ENCODE assay signal across 25 cellular contexts in genomic region chr7:157524731-157525130, GRCh38.
"Had no signal": no experiment of that assay in that cellular context is flagged by ENCODE, and none has a peak within 500 bp of the region (broad histone marks: within the 10 kb centered on the region; RNA-seq: fewer than 3 reads in every experiment).

No MANE protein-coding gene starts in this region.

- H3K27ac Mint-ChIP-seq: activated CD4-positive, alpha-beta memory T cell treated with anti-CD3 and anti-CD28 coated beads, Interleukin-2, amount 10 ng/mL, durations not matched to agents 7 days and 5 days; activated CD8-positive, alpha-beta memory T cell treated with anti-CD3 and anti-CD28 coated beads, Interleukin-2, amount 10 ng/mL, durations not matched to agents 7 days and 5 days; activated naive CD8-positive, alpha-beta T cell treated with anti-CD3 and anti-CD28 coated beads, Interleukin-2, amount 10 ng/mL, durations not matched to agents 7 days and 5 days; T-helper 1 cell treated with Interleukin-12 subunit alpha and Interleukin-12 subunit beta and Interleukin-4 antibody, amounts not matched to agents 30 μg/mL and 1 μg/mL, for 36 hours had no signal

- H3K4me1 ChIP-seq: ascending aorta, SJCRH30 had no signal

- H3K9me3 ChIP-seq: ascending aorta, SJCRH30 had no signal

- H3K4me3 ChIP-seq: ascending aorta, cardiac muscle cell, coronary artery, SJCRH30, SK-N-MC had no signal

- H3K9me3 Mint-ChIP-seq: activated CD4-positive, alpha-beta memory T cell treated with anti-CD3 and anti-CD28 coated beads, Interleukin-2, amount 10 ng/mL, durations not matched to agents 7 days and 5 days; activated naive CD8-positive, alpha-beta T cell treated with anti-CD3 and anti-CD28 coated beads, Interleukin-2, amount 10 ng/mL, durations not matched to agents 7 days and 5 days; T-helper 1 cell treated with Interleukin-12 subunit alpha and Interleukin-12 subunit beta and Interleukin-4 antibody, amounts not matched to agents 30 μg/mL and 1 μg/mL, for 36 hours had no signal

- H3K36me3 Mint-ChIP-seq: activated CD8-positive, alpha-beta memory T cell treated with anti-CD3 and anti-CD28 coated beads, Interleukin-2, amount 10 ng/mL, durations not matched to agents 7 days and 5 days; activated naive CD8-positive, alpha-beta T cell treated with anti-CD3 and anti-CD28 coated beads, Interleukin-2, amount 10 ng/mL, durations not matched to agents 7 days and 5 days had no signal

- ATAC-seq: activated CD8-positive, alpha-beta memory T cell treated with anti-CD3 and anti-CD28 coated beads, Interleukin-2, amount 10 ng/mL, durations not matched to agents 7 days and 5 days; Panc1 had no signal

- H3K27me3 ChIP-seq: ascending aorta, cardiac muscle cell had no signal

- H3K36me3 ChIP-seq: ascending aorta, cardiac muscle cell, SJCRH30, WERI-Rb-1 had no signal

- H3K27ac ChIP-seq: ascending aorta, cardiac muscle cell, coronary artery, SJCRH30, SK-N-MC, WERI-Rb-1 had no signal

- DNase-seq: activated CD4-positive, alpha-beta T cell treated with anti-CD3 and anti-CD28 coated beads for 1 hour; activated CD4-positive, alpha-beta T cell treated with anti-CD3 and anti-CD28 coated beads for 48 hours; activated CD4-positive, CD25-positive, alpha-beta regulatory T cell; activated naive CD4-positive, alpha-beta T cell; activated naive CD4-positive, alpha-beta T cell treated with anti-CD3 and anti-CD28 coated beads, Interleukin-2, amount 50 U/mL, for 16 hours; amygdala; NCI-H1105; NCI-H1436; NCI-H1694; NCI-H2029; NCI-H345; NCI-H524 treated with DMSO at 0.1 percent for 48 hours; SHP77; T1000; WERI-Rb-1 had no signal

- H3K4me3 Mint-ChIP-seq: activated CD4-positive, alpha-beta memory T cell treated with anti-CD3 and anti-CD28 coated beads, Interleukin-2, amount 10 ng/mL, durations not matched to agents 7 days and 5 days; activated CD8-positive, alpha-beta memory T cell treated with anti-CD3 and anti-CD28 coated beads, Interleukin-2, amount 10 ng/mL, durations not matched to agents 7 days and 5 days; activated naive CD8-positive, alpha-beta T cell treated with anti-CD3 and anti-CD28 coated beads, Interleukin-2, amount 10 ng/mL, durations not matched to agents 7 days and 5 days; T-helper 1 cell treated with Interleukin-12 subunit alpha and Interleukin-12 subunit beta and Interleukin-4 antibody, amounts not matched to agents 30 μg/mL and 1 μg/mL, for 36 hours had no signal

- H3K4me1 Mint-ChIP-seq: activated CD4-positive, alpha-beta memory T cell treated with anti-CD3 and anti-CD28 coated beads, Interleukin-2, amount 10 ng/mL, durations not matched to agents 7 days and 5 days; activated CD8-positive, alpha-beta memory T cell treated with anti-CD3 and anti-CD28 coated beads, Interleukin-2, amount 10 ng/mL, durations not matched to agents 7 days and 5 days; activated naive CD8-positive, alpha-beta T cell treated with anti-CD3 and anti-CD28 coated beads, Interleukin-2, amount 10 ng/mL, durations not matched to agents 7 days and 5 days had no signal
